Comparison of ENCODE assay signal across 26 cellular contexts in genomic region chr16:53605356-53605755, GRCh38.
"Had no signal": no experiment of that assay in that cellular context is flagged by ENCODE, and none has a peak within 500 bp of the region (broad histone marks: within the 10 kb centered on the region; RNA-seq: fewer than 3 reads in every experiment).

No MANE protein-coding gene starts in this region.

- FAIRE-seq: colon, frontal cortex, pancreas had no signal

- H3K27me3 ChIP-seq: dorsolateral prefrontal cortex, neutrophil, pancreas, right atrium auricular region, sigmoid colon, stomach, thyroid gland had no signal

- H3K36me3 Mint-ChIP-seq: naive B cell; natural killer cell treated with Interleukin-12 subunit alpha and Interleukin-12 subunit beta and Interleukin-15 and Interleukin-18, amount 100 ng/mL, for 72 hours; stimulated activated effector memory CD8-positive, alpha-beta T cell treated with anti-CD3 and anti-CD28 coated beads, Interleukin-12 subunit alpha, Interleukin-12 subunit beta, amount 100 ng/mL, for 72 hours had no signal

- H3K4me1 Mint-ChIP-seq: immature natural killer cell; naive B cell; neural crest cell; stimulated activated effector memory CD8-positive, alpha-beta T cell treated with anti-CD3 and anti-CD28 coated beads, Interleukin-12 subunit alpha, Interleukin-12 subunit beta, amount 100 ng/mL, for 72 hours had no signal

- ATAC-seq: left colon; lower lobe of right lung; natural killer cell treated with Interleukin-12 subunit alpha and Interleukin-12 subunit beta and Interleukin-15 and Interleukin-18, amount 100 ng/mL, for 72 hours; pancreas; stimulated activated effector memory CD8-positive, alpha-beta T cell treated with anti-CD3 and anti-CD28 coated beads, Interleukin-12 subunit alpha, Interleukin-12 subunit beta, amount 100 ng/mL, for 72 hours had no signal

- H3K9me3 Mint-ChIP-seq: immature natural killer cell; naive B cell; natural killer cell treated with Interleukin-12 subunit alpha and Interleukin-12 subunit beta and Interleukin-15 and Interleukin-18, amount 100 ng/mL, for 72 hours; neural crest cell; stimulated activated effector memory CD8-positive, alpha-beta T cell treated with anti-CD3 and anti-CD28 coated beads, Interleukin-12 subunit alpha, Interleukin-12 subunit beta, amount 100 ng/mL, for 72 hours; type B pancreatic cell had no signal

- H3K4me1 ChIP-seq: left ventricle myocardium inferior, lower lobe of right lung, pancreas, prostate gland, right atrium auricular region, sigmoid colon, stomach, thyroid gland had no signal

- H3K4me3 Mint-ChIP-seq: immature natural killer cell; naive B cell; natural killer cell treated with Interleukin-12 subunit alpha and Interleukin-12 subunit beta and Interleukin-15 and Interleukin-18, amount 100 ng/mL, for 72 hours; neural crest cell; stimulated activated effector memory CD8-positive, alpha-beta T cell treated with anti-CD3 and anti-CD28 coated beads, Interleukin-12 subunit alpha, Interleukin-12 subunit beta, amount 100 ng/mL, for 72 hours; type B pancreatic cell had no signal

- H3K9me3 ChIP-seq: left ventricle myocardium inferior, lower lobe of right lung, neutrophil, pancreas, prostate gland, right atrium auricular region, sigmoid colon, stomach, thyroid gland had no signal

- H3K4me3 ChIP-seq: dorsolateral prefrontal cortex, left ventricle myocardium inferior, lower lobe of right lung, pancreas, prostate gland, right atrium auricular region, sigmoid colon, stomach, thyroid gland had no signal

- H3K27ac ChIP-seq: dorsolateral prefrontal cortex, left ventricle myocardium inferior, lower lobe of right lung, neutrophil, pancreas, prostate gland, right atrium auricular region, sigmoid colon, stomach, thyroid gland had no signal

- H3K36me3 ChIP-seq: left ventricle myocardium inferior, lower lobe of right lung, neutrophil, pancreas, prostate gland, right atrium auricular region, thyroid gland had no signal

- H3K27ac Mint-ChIP-seq: immature natural killer cell; naive B cell; natural killer cell treated with Interleukin-12 subunit alpha and Interleukin-12 subunit beta and Interleukin-15 and Interleukin-18, amount 100 ng/mL, for 72 hours; stimulated activated effector memory CD8-positive, alpha-beta T cell treated with anti-CD3 and anti-CD28 coated beads, Interleukin-12 subunit alpha, Interleukin-12 subunit beta, amount 100 ng/mL, for 72 hours; type B pancreatic cell had no signal

- DNase-seq: dorsolateral prefrontal cortex; effector CD4-positive, alpha-beta T cell; hypothalamus; immature natural killer cell; islet precursor cell; kidney glomerular epithelial cell; left colon; left ventricle myocardium inferior; lower lobe of right lung; naive B cell; pancreas; sigmoid colon; stimulated activated CD4-positive, alpha-beta T cell treated with anti-CD3 and anti-CD28 coated beads, Interleukin-2, amount 100 ng/mL, for 24 hours; stimulated activated CD4-positive, alpha-beta T cell treated with anti-CD3 and anti-CD28 coated beads, Interleukin-4, amount 100 ng/mL, for 24 hours; stimulated activated naive CD4-positive, alpha-beta T cell treated with Interleukin-2 at 50 U/mL for 16 hours; stomach; thyroid gland had no signal

- H3K27me3 Mint-ChIP-seq: naive B cell; natural killer cell treated with Interleukin-12 subunit alpha and Interleukin-12 subunit beta and Interleukin-15 and Interleukin-18, amount 100 ng/mL, for 72 hours; type B pancreatic cell had no signal
